8 cellular contexts compared by ENCODE assay signal in genomic region chr17:31842416-31843381, GRCh38. TPM values are rescaled to one million over a fixed set of nuclear protein-coding genes. Genes with fewer than 3 reads are reported as not detected.
DNase-seq lines count a peak whose midpoint lies in the region; ATAC-seq lines count a peak whose summit lies in the region.

No MANE protein-coding gene starts in this region.

- H3K4me3 ChIP-seq in MG63 = no peak overlapping the region

- H3K27me3 ChIP-seq in MG63 = no peaks in the 10 kb centered on the region

- no peak for ATAC-seq in HG03045 (IDR thresholded peaks at IDR 0.05; ENCODE audit: unreplicated experiment)

- DNase-seq in DMS79 (lab: John Stamatoyannopoulos, UW) (peak; percentile 53), MG63 (peak; percentile 83), SHP77 treated with DMSO at 0.1 percent for 48 hours (lab: John Stamatoyannopoulos, UW) (peak; percentile 48), glomerular endothelial cell (ENCODE audit: extremely low read depth, low read depth, low spot score) (peak; percentile 60), occipital lobe (lab: John Stamatoyannopoulos, UW) (peak; percentile 35), superior temporal gyrus (ENCODE audit: extremely low spot score) (peak; percentile 92)
- DNase-seq in activated naive CD4-positive, alpha-beta T cell treated with Interleukin-2 at 50 U/mL for 16 hours = peak; percentile 62

- no peaks in the 10 kb centered on the region for H3K36me3 ChIP-seq in MG63

- no peaks in the 10 kb centered on the region for H3K9me3 ChIP-seq in MG63

RNA-seq across cellular contexts. Expression of gene COPRS, which starts 16.3 kb away (rescaled TPM):
- total RNA-seq in MG63 (2014; rRNA removed; shearing (Covaris generic); ENCODE audit: low replicate concordance) = 589 and 616 TPM in 2 replicates
- total RNA-seq in glomerular endothelial cell = 58.1 and 62.2 TPM in 2 replicates
- total RNA-seq in occipital lobe = 26.2 TPM

RNA-seq across cellular contexts. Expression of gene UTP6, which starts 58.8 kb away (rescaled TPM):
- total RNA-seq in MG63 (2014; rRNA removed; shearing (Covaris generic); ENCODE audit: low replicate concordance) = 106 and 146 TPM in 2 replicates
- 32.3 and 34.4 TPM in 2 replicates for total RNA-seq in glomerular endothelial cell
- 47.1 TPM for total RNA-seq in occipital lobe

Comparison
In these comparisons a context has a peak if more than half of its experiments do, and no peak if none do; other contexts are left out.
1. DNase-seq: peak in every context shown above with its lines; median percentile 92 in superior temporal gyrus; 83 in MG63; 62 in activated naive CD4-positive, alpha-beta T cell treated with Interleukin-2 at 50 U/mL for 16 hours; 60 in glomerular endothelial cell; 53 in DMS79; 48 in SHP77 treated with DMSO at 0.1 percent for 48 hours; 35 in occipital lobe.